ENCODE assay signal across 1 cellular context in genomic region chr10:30897045-30897444, GRCh38.
TF ChIP-seq lines count a peak whose summit lies in the region.

No MANE protein-coding gene starts in this region.

TF ChIP-seq in IMR-90, 13 proteins besides CTCF, POLR2A, EP300 and RAD21 (continued from another document):
- TF ChIP-seq CHD1 (IDR thresholded peaks at IDR 0.05; ENCODE audit: low read depth, low read length) = no peak
TF ChIP-seq in IMR-90: peak in this region for 0.
